In genomic region chr9:93453047-93453914, GRCh38 we compare ENCODE assay signal across 1 cellular context.
TF ChIP-seq lines count a peak whose summit lies in the region.

Gene FAM120AOS (minus strand): TSS chr9:93453581. CDS start chr9:93452709, 872 bp downstream.

TF ChIP-seq in H1, 55 proteins besides CTCF, POLR2A, EP300 and RAD21 (continued from another document):
- TF ChIP-seq GTF2F1 (IDR thresholded peaks at IDR 0.05; ENCODE audit: borderline replicate concordance, low read depth, low read length) (no peak), SIN3A (conservative IDR thresholded peaks at IDR 0.05 in 1 of 2, IDR thresholded peaks at IDR 0.05 in 1 of 2; ENCODE audit: low read depth in 1 of 2, low read length in 2 of 2) (peak; percentile 69 to 87; a peak in 3 of 4 replicates), TBP (IDR thresholded peaks at IDR 0.05; ENCODE audit: low read depth, low read length) (no peak), KDM4A (IDR thresholded peaks at IDR 0.05; ENCODE audit: low read depth, low read length, severe bottlenecking) (no peak), RBBP5 (IDR thresholded peaks at IDR 0.05; ENCODE audit: borderline replicate concordance, low read depth, low read length) (no peak), EGR1 (IDR thresholded peaks at IDR 0.05; ENCODE audit: borderline replicate concordance, low read depth, low read length) (peak; percentile 82), RFX5 (IDR thresholded peaks at IDR 0.05; ENCODE audit: borderline replicate concordance, low read depth, low read length) (no peak), BACH1 (IDR thresholded peaks at IDR 0.05; ENCODE audit: low read length) (peak; percentile 25; the same call in 1 of the 2 replicates), KDM1A (IDR thresholded peaks at IDR 0.05; ENCODE audit: borderline replicate concordance, low read length) (no peak), CHD7 (IDR thresholded peaks at IDR 0.05; ENCODE audit: insufficient replicate concordance, low read length) (no peak), SAP30 (IDR thresholded peaks at IDR 0.05; ENCODE audit: insufficient read depth, insufficient replicate concordance, low read length) (peak; percentile 64), SP4 (IDR thresholded peaks at IDR 0.05; ENCODE audit: low read length) (no peak), CHD2 (IDR thresholded peaks at IDR 0.05; ENCODE audit: low read length) (peak; percentile 69; the same call in 1 of the 2 replicates), PHF8 (conservative IDR thresholded peaks at IDR 0.05; ENCODE audit: low read depth, low read length) (no peak), HDAC6 (IDR thresholded peaks at IDR 0.05; ENCODE audit: low read depth, low read length) (no peak), CREB1 (IDR thresholded peaks at IDR 0.05) (peak; percentile 44; the same call in 1 of the 2 replicates), SP1 (IDR thresholded peaks at IDR 0.05; ENCODE audit: low read depth, low read length) (peak; percentile 86), ASH2L (IDR thresholded peaks at IDR 0.05; ENCODE audit: low read length) (no peak), CTBP2 (IDR thresholded peaks at IDR 0.05; ENCODE audit: borderline replicate concordance, insufficient read depth, insufficient read length, low read length) (peak; percentile 18), GABPA (IDR thresholded peaks at IDR 0.05; ENCODE audit: borderline replicate concordance, insufficient read depth, low read length) (peak; percentile 78; the same call in 1 of the 2 replicates), RXRA (IDR thresholded peaks at IDR 0.05; ENCODE audit: insufficient read depth, low read depth, low read length) (no peak), HDAC2 (IDR thresholded peaks at IDR 0.05; ENCODE audit: borderline replicate concordance in 1 of 2, low read depth in 2 of 2, low read length in 2 of 2) (no peak), CBX8 (IDR thresholded peaks at IDR 0.05; ENCODE audit: borderline replicate concordance, low read depth, low read length) (no peak)
- TF ChIP-seq, protein P1, sequence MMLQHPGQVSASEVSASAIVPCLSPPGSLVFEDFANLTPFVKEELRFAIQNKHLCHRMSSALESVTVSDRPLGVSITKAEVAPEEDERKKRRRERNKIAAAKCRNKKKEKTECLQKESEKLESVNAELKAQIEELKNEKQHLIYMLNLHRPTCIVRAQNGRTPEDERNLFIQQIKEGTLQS (IDR thresholded peaks at IDR 0.05; ENCODE audit: insufficient read depth, low read depth, low read length): no peak
TF ChIP-seq in H1: peak in this region for 13.
